Comparison of ENCODE assay signal across 8 cellular contexts in the genomic region with DNA sequence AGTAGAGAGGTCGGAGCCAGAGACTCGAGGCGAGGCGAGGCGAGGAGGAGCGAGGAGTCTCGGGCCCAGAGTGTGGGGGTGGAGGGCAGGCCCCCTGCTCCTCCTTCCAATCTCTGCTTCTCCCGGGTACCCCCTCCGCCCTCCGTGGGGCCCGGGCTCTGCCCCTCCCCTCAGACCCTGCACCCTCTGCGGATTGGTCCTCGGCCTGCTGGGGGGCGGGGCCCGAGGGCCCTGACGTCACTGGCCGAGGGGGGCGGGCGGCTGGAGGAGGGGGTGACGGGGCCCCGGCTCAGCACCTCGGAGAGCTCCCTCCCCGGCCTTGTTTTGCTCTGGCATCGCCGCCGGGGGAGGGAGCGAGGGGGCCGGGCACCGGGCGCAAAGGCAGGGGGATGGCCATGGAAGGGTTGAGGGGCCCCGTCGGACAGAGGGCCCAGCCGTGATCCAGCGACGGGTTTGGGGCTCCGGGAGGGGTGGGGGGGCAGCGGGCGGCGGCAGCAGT. TPM values are rescaled to one million over a fixed set of nuclear protein-coding genes. Genes with fewer than 3 reads are reported as not detected.
DNase-seq lines count a peak whose midpoint lies in the region; ATAC-seq and TF ChIP-seq lines count a peak whose summit lies in the region.

A gene (plus strand): TSS at position 282 of the 499 bp plus-strand sequence. CDS start 232 bp downstream, outside the sequence.

- intact Hi-C loops in lower leg skin (cut with DNase I; ENCODE audit: low total_unique reads): no loop called here

- H3K4me3 ChIP-seq in AG10803 (ENCODE audit: low read length) (peak within 1 kb of the TSS; percentile 55), lower leg skin (ENCODE audit: low read depth, poor library complexity, severe bottlenecking) (no peak within 1 kb of the TSS)

- TF ChIP-seq POLR2A in lower leg skin (IDR thresholded peaks at IDR 0.05): no peak

- WGBS in lower leg skin, 2 donors: 0 to 2% methylated on average over 23 to 24 of the region's 39 CpGs

- TF ChIP-seq CTCF in AG10803 (conservative IDR thresholded peaks at IDR 0.05; ENCODE audit: low read length) (no peak), lower leg skin (IDR thresholded peaks at IDR 0.05) (no peak)

- ATAC-seq in HG02678 (IDR thresholded peaks at IDR 0.05; ENCODE audit: unreplicated experiment): peak; percentile 62
- no peak for ATAC-seq in HG03139 (IDR thresholded peaks at IDR 0.05; ENCODE audit: unreplicated experiment)

- DNase-seq in AG10803 (ENCODE audit: low read depth) (peak; percentile 68), NCI-H526 treated with DMSO at 0.1 percent for 48 hours (lab: John Stamatoyannopoulos, UW) (peak; percentile 74), ecto neural progenitor cell (ENCODE audit: low spot score) (peak; percentile 99), lower leg skin (ENCODE audit: low spot score in 2 of 2) (peak; percentile 58 to 96)
- DNase-seq in activated CD8-positive, alpha-beta memory T cell treated with anti-CD3 and anti-CD28 coated beads for 1 hour (ENCODE audit: extremely low read depth in 1 of 2, low read depth in 1 of 2): peak; percentile 67 to 84
- DNase-seq in stimulated activated CD4-positive, alpha-beta T cell treated with anti-CD3 and anti-CD28 coated beads, Interleukin-4, amount 100 ng/mL, for 1 hour: peak; percentile 87

RNA-seq across cellular contexts. Expression of the gene that starts here (rescaled TPM):
- total RNA-seq in lower leg skin: 10 to 100 TPM; 12.6 to 29.5 (median 17.1) TPM
